In genomic region chr2:145685323-145686050, GRCh38 we compare ENCODE assay signal across 2 cellular contexts.
TF ChIP-seq lines count a peak whose summit lies in the region.

No MANE protein-coding gene starts in this region.

TF ChIP-seq in IMR-90, 13 proteins besides CTCF, POLR2A, EP300 and RAD21 (continued from another document):
- TF ChIP-seq RCOR1 (IDR thresholded peaks at IDR 0.05; ENCODE audit: insufficient replicate concordance, low read length) = no peak
- no peak for TF ChIP-seq NFE2L2 (IDR thresholded peaks at IDR 0.05; ENCODE audit: low read depth, low read length)
- TF ChIP-seq ELK1 (IDR thresholded peaks at IDR 0.05; ENCODE audit: borderline replicate concordance, low read depth, low read length) = no peak
- TF ChIP-seq CEBPB (IDR thresholded peaks at IDR 0.05; ENCODE audit: low read depth, low read length) = no peak
- TF ChIP-seq MXI1 (IDR thresholded peaks at IDR 0.05; ENCODE audit: borderline replicate concordance, low read depth, low read length) = no peak
- TF ChIP-seq, protein P1, sequence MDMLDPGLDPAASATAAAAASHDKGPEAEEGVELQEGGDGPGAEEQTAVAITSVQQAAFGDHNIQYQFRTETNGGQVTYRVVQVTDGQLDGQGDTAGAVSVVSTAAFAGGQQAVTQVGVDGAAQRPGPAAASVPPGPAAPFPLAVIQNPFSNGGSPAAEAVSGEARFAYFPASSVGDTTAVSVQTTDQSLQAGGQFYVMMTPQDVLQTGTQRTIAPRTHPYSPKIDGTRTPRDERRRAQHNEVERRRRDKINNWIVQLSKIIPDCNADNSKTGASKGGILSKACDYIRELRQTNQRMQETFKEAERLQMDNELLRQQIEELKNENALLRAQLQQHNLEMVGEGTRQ (IDR thresholded peaks at IDR 0.05; ENCODE audit: low read depth, low read length) = no peak
- TF ChIP-seq SMC3 (IDR thresholded peaks at IDR 0.05; ENCODE audit: low read depth, low read length) = no peak
- no peak for TF ChIP-seq CHD1 (IDR thresholded peaks at IDR 0.05; ENCODE audit: low read depth, low read length)

TF ChIP-seq in K562, 482 proteins besides CTCF, POLR2A, EP300 and RAD21 (continued from another document):
- TF ChIP-seq, protein P2, sequence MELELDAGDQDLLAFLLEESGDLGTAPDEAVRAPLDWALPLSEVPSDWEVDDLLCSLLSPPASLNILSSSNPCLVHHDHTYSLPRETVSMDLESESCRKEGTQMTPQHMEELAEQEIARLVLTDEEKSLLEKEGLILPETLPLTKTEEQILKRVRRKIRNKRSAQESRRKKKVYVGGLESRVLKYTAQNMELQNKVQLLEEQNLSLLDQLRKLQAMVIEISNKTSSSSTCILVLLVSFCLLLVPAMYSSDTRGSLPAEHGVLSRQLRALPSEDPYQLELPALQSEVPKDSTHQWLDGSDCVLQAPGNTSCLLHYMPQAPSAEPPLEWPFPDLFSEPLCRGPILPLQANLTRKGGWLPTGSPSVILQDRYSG (tag; conservative IDR thresholded peaks at IDR 0.05; ENCODE audit: low read depth) = no peak
- TF ChIP-seq ZNF318 (IDR thresholded peaks at IDR 0.05; ENCODE audit: borderline replicate concordance in 1 of 2, low read depth in 1 of 2) (no peak), ZNF24 (IDR thresholded peaks at IDR 0.05) (no peak), ZNF445 (CRISPR knock-in tag; IDR thresholded peaks at IDR 0.05; ENCODE audit: low read depth) (no peak)
TF ChIP-seq in K562: peak in this region for 0.
